In genomic region chr1:94095744-94096469, GRCh38 we compare ENCODE assay signal across 11 cellular contexts. TPM values are rescaled to one million over a fixed set of nuclear protein-coding genes. Genes with fewer than 3 reads are reported as not detected.
DNase-seq lines count a peak whose midpoint lies in the region; ATAC-seq, FAIRE-seq and TF ChIP-seq lines count a peak whose summit lies in the region.
"Had no signal": no experiment of that assay in that cellular context is flagged by ENCODE, and none has a peak within 500 bp of the region (broad histone marks: within the 10 kb centered on the region; RNA-seq: fewer than 3 reads in every experiment).

No MANE protein-coding gene starts in this region.

- TF ChIP-seq CTCF in HFFc6 (IDR thresholded peaks at IDR 0.05) (no peak), lower lobe of right lung (IDR thresholded peaks at IDR 0.05) (no peak), GM10266 (IDR thresholded peaks at IDR 0.05; ENCODE audit: control insufficient read depth, insufficient read depth, low read depth, missing control alignments) (no peak)

- CTCF ChIA-PET in activated CD8-positive, alpha-beta T cell treated with anti-CD3 and anti-CD28 coated beads, Interleukin-2, amount 10 ng/mL, durations not matched to agents 7 days and 5 days (lab: Charles Lee) = no interaction called here

- peaks cover 7% of the 10 kb centered on the region for H3K27me3 Mint-ChIP-seq in HFFc6 (ENCODE audit: insufficient read depth)
- peaks cover 2% of the 10 kb centered on the region for H3K27me3 Mint-ChIP-seq in activated CD8-positive, alpha-beta T cell treated with anti-CD3 and anti-CD28 coated beads, Interleukin-2, amount 10 ng/mL, durations not matched to agents 7 days and 5 days (ENCODE audit: low read depth)

- no peaks in the 10 kb centered on the region for H3K36me3 ChIP-seq in duodenal mucosa (ENCODE audit: control insufficient read depth in 1 of 2, insufficient read depth in 2 of 2, low read length in 2 of 2)
- H3K36me3 ChIP-seq in lower lobe of right lung = no peaks in the 10 kb centered on the region
- no peaks in the 10 kb centered on the region for H3K36me3 ChIP-seq in stomach smooth muscle (ENCODE audit: control insufficient read depth in 2 of 2, insufficient read depth in 2 of 2, low read length in 2 of 2)

- POLR2A ChIA-PET in activated CD8-positive, alpha-beta T cell treated with anti-CD3 and anti-CD28 coated beads, Interleukin-2, amount 10 ng/mL, durations not matched to agents 7 days and 5 days (lab: Charles Lee) = no interaction called here

- H3K27me3 ChIP-seq in duodenal mucosa (ENCODE audit: control insufficient read depth in 1 of 2, insufficient read depth in 2 of 2, low read length in 2 of 2) (no peaks in the 10 kb centered on the region), lower lobe of right lung (ENCODE audit: low read depth) (no peaks in the 10 kb centered on the region), stomach smooth muscle (ENCODE audit: control insufficient read depth in 1 of 2, insufficient read depth in 2 of 2, low read length in 2 of 2) (no peaks in the 10 kb centered on the region)

- H3K9me3 Mint-ChIP-seq in HFFc6 = no peaks in the 10 kb centered on the region
- no peaks in the 10 kb centered on the region for H3K9me3 Mint-ChIP-seq in activated CD8-positive, alpha-beta T cell treated with anti-CD3 and anti-CD28 coated beads, Interleukin-2, amount 10 ng/mL, durations not matched to agents 7 days and 5 days (ENCODE audit: insufficient read depth)

- no peak for FAIRE-seq in frontal cortex (lab: Jason Lieb, UNC)
- FAIRE-seq: colon, TTC549 had no signal

- H3K27ac ChIP-seq in duodenal mucosa (ENCODE audit: low read depth, low read length) = peak overlapping the region; percentile 58
- H3K27ac ChIP-seq in lower lobe of right lung = peak overlapping the region; percentile 79
- peak overlapping the region; percentile 53 for H3K27ac ChIP-seq in stomach smooth muscle (ENCODE audit: low read length)

- no peak for ATAC-seq in lower lobe of right lung
- no peak for ATAC-seq in activated CD8-positive, alpha-beta T cell treated with anti-CD3 and anti-CD28 coated beads, Interleukin-2, amount 10 ng/mL, durations not matched to agents 7 days and 5 days

- no peak overlapping the region for H3K4me3 Mint-ChIP-seq in HFFc6
- no peak overlapping the region for H3K4me3 Mint-ChIP-seq in activated CD8-positive, alpha-beta T cell treated with anti-CD3 and anti-CD28 coated beads, Interleukin-2, amount 10 ng/mL, durations not matched to agents 7 days and 5 days

- H3K27ac Mint-ChIP-seq in HFFc6 = no peak overlapping the region; the same call in 1 of the 2 replicates
- no peak overlapping the region for H3K27ac Mint-ChIP-seq in activated CD8-positive, alpha-beta T cell treated with anti-CD3 and anti-CD28 coated beads, Interleukin-2, amount 10 ng/mL, durations not matched to agents 7 days and 5 days

- H3K4me1 ChIP-seq in duodenal mucosa (ENCODE audit: control insufficient read depth in 1 of 2, insufficient read depth in 2 of 2, low read length in 2 of 2) (peaks cover 14% of the 10 kb centered on the region in 2 donors), lower lobe of right lung (peaks cover 53% of the 10 kb centered on the region), stomach smooth muscle (ENCODE audit: control insufficient read depth, insufficient read depth, low read length) (peaks cover 40% of the 10 kb centered on the region)

- no peak overlapping the region for H3K9ac ChIP-seq in duodenal mucosa (ENCODE audit: low read depth in 1 of 2, low read length in 2 of 2)
- H3K9ac ChIP-seq in stomach smooth muscle (ENCODE audit: low read length in 2 of 2) = no peak overlapping the region

- H3K4me3 ChIP-seq in duodenal mucosa (ENCODE audit: low read depth in 1 of 2, low read length in 2 of 2) (no peak overlapping the region), lower lobe of right lung (no peak overlapping the region), stomach smooth muscle (ENCODE audit: low read length in 2 of 2) (no peak overlapping the region)

- H3K9me3 ChIP-seq in duodenal mucosa (ENCODE audit: control insufficient read depth in 1 of 2, low read length in 2 of 2) (no peaks in the 10 kb centered on the region), lower lobe of right lung (no peaks in the 10 kb centered on the region), stomach smooth muscle (ENCODE audit: control insufficient read depth in 2 of 2, low read length in 2 of 2) (no peaks in the 10 kb centered on the region)

- H3K36me3 Mint-ChIP-seq in HFFc6 (ENCODE audit: low read depth) = no peaks in the 10 kb centered on the region
- H3K36me3 Mint-ChIP-seq in activated CD8-positive, alpha-beta T cell treated with anti-CD3 and anti-CD28 coated beads, Interleukin-2, amount 10 ng/mL, durations not matched to agents 7 days and 5 days (ENCODE audit: low read depth) = peaks cover 2% of the 10 kb centered on the region

- intact Hi-C loops in lower lobe of right lung (cut with DNase I) = no loop called here

- DNase-seq in HFFc6 (peak; percentile 23), lower lobe of right lung (no peak), SHP77 (lab: John Stamatoyannopoulos, UW) (no peak), frontal cortex (ENCODE audit: low spot score in 2 of 2) (no peak), GM10266 (ENCODE audit: extremely low spot score) (no peak)
- DNase-seq in activated CD8-positive, alpha-beta T cell treated with anti-CD3 and anti-CD28 coated beads, Interleukin-2, amount 10 ng/mL, durations not matched to agents 7 days and 5 days = no peak
- DNase-seq: NCI-H187 treated with DMSO at 0.1 percent for 48 hours had no signal

- peaks cover 43% of the 10 kb centered on the region for H3K4me1 Mint-ChIP-seq in HFFc6 (ENCODE audit: low read depth)
- H3K4me1 Mint-ChIP-seq in activated CD8-positive, alpha-beta T cell treated with anti-CD3 and anti-CD28 coated beads, Interleukin-2, amount 10 ng/mL, durations not matched to agents 7 days and 5 days (ENCODE audit: low read depth) = peaks cover 43% of the 10 kb centered on the region

RNA-seq across cellular contexts. Expression of gene ABCA4, which starts 25.0 kb away (rescaled TPM):
- total RNA-seq in HFFc6 (2021; fragmentation: NEBNext Ultra II Directional; extraction: Animal tissue kit (Norgen Biotek cat#: 25700)) = under 1 TPM in 3 of 6 experiments, not detected in 3; 0.03 to 0.09 (median 0.05) TPM
- 1.9 TPM for total RNA-seq in lower lobe of right lung
- not detected for total RNA-seq in activated CD8-positive, alpha-beta T cell treated with anti-CD3 and anti-CD28 coated beads, Interleukin-2, amount 10 ng/mL, durations not matched to agents 7 days and 5 days
- total RNA-seq in frontal cortex = 0.82 TPM
